In the genomic region with DNA sequence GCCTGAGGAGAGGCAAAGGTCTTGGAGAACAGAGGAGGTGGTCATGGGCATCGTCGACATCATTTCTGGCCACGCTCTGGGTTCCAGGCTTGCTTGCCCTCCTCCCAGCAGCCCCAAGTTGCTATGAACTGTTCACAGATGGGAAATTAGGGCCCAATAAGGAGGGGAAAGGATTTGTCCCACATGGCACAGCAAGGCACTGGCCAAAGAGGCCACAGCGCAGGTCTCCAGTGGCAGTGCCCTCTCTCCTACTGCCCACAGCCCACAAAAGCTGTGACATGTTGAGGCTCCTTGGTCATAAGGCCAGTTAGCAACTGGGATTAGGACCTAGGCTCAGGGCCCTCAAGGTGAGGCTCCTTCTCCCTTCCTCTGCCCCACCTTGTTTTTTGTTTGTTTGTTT, we compare ENCODE assay signal across 2 cellular contexts.
TF ChIP-seq lines count a peak whose summit lies in the region.

No MANE protein-coding gene starts in this region.

TF ChIP-seq in SK-N-SH, 30 proteins besides CTCF, POLR2A, EP300 and RAD21:
- no peak for TF ChIP-seq CHD2 (IDR thresholded peaks at IDR 0.05; ENCODE audit: low read length, partially characterized antibody)
- TF ChIP-seq, protein P1, sequence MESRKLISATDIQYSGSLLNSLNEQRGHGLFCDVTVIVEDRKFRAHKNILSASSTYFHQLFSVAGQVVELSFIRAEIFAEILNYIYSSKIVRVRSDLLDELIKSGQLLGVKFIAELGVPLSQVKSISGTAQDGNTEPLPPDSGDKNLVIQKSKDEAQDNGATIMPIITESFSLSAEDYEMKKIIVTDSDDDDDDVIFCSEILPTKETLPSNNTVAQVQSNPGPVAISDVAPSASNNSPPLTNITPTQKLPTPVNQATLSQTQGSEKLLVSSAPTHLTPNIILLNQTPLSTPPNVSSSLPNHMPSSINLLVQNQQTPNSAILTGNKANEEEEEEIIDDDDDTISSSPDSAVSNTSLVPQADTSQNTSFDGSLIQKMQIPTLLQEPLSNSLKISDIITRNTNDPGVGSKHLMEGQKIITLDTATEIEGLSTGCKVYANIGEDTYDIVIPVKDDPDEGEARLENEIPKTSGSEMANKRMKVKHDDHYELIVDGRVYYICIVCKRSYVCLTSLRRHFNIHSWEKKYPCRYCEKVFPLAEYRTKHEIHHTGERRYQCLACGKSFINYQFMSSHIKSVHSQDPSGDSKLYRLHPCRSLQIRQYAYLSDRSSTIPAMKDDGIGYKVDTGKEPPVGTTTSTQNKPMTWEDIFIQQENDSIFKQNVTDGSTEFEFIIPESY (IDR thresholded peaks at IDR 0.05; ENCODE audit: borderline replicate concordance, low read depth), result no peak
- TF ChIP-seq RCOR1 (IDR thresholded peaks at IDR 0.05; ENCODE audit: low read length), result no peak
- TF ChIP-seq FOSL2 (IDR thresholded peaks at IDR 0.05; ENCODE audit: borderline replicate concordance, low read depth), result no peak
- no peak for TF ChIP-seq TAF1 (IDR thresholded peaks at IDR 0.05; ENCODE audit: borderline replicate concordance, low read depth, low read length)
- TF ChIP-seq MEF2A (IDR thresholded peaks at IDR 0.05; ENCODE audit: borderline replicate concordance, low read depth), result no peak
- TF ChIP-seq, protein P2, sequence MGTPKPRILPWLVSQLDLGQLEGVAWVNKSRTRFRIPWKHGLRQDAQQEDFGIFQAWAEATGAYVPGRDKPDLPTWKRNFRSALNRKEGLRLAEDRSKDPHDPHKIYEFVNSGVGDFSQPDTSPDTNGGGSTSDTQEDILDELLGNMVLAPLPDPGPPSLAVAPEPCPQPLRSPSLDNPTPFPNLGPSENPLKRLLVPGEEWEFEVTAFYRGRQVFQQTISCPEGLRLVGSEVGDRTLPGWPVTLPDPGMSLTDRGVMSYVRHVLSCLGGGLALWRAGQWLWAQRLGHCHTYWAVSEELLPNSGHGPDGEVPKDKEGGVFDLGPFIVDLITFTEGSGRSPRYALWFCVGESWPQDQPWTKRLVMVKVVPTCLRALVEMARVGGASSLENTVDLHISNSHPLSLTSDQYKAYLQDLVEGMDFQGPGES (IDR thresholded peaks at IDR 0.05; ENCODE audit: low read depth, low read length), result no peak
- TF ChIP-seq MXI1 (IDR thresholded peaks at IDR 0.05; ENCODE audit: low read depth, low read length), result no peak
- TF ChIP-seq NFIC (IDR thresholded peaks at IDR 0.05; ENCODE audit: borderline replicate concordance), result no peak
- TF ChIP-seq YY1 (IDR thresholded peaks at IDR 0.05; ENCODE audit: low read depth), result no peak
- TF ChIP-seq, protein P3, sequence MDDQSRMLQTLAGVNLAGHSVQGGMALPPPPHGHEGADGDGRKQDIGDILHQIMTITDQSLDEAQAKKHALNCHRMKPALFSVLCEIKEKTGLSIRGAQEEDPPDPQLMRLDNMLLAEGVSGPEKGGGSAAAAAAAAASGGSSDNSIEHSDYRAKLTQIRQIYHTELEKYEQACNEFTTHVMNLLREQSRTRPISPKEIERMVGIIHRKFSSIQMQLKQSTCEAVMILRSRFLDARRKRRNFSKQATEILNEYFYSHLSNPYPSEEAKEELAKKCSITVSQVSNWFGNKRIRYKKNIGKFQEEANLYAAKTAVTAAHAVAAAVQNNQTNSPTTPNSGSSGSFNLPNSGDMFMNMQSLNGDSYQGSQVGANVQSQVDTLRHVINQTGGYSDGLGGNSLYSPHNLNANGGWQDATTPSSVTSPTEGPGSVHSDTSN (IDR thresholded peaks at IDR 0.05), result no peak
- TF ChIP-seq, protein P4, sequence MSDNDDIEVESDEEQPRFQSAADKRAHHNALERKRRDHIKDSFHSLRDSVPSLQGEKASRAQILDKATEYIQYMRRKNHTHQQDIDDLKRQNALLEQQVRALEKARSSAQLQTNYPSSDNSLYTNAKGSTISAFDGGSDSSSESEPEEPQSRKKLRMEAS (IDR thresholded peaks at IDR 0.05; ENCODE audit: low read depth), result no peak
- no peak for TF ChIP-seq FOXJ3 (CRISPR knock-in tag; IDR thresholded peaks at IDR 0.05)
- TF ChIP-seq ELF1 (IDR thresholded peaks at IDR 0.05), result no peak
- TF ChIP-seq, protein P5, sequence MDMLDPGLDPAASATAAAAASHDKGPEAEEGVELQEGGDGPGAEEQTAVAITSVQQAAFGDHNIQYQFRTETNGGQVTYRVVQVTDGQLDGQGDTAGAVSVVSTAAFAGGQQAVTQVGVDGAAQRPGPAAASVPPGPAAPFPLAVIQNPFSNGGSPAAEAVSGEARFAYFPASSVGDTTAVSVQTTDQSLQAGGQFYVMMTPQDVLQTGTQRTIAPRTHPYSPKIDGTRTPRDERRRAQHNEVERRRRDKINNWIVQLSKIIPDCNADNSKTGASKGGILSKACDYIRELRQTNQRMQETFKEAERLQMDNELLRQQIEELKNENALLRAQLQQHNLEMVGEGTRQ (IDR thresholded peaks at IDR 0.05; ENCODE audit: borderline replicate concordance, low read depth, low read length), result no peak
- no peak for TF ChIP-seq REST (IDR thresholded peaks at IDR 0.05; ENCODE audit: low read depth, low read length)
- TF ChIP-seq JUND (IDR thresholded peaks at IDR 0.05), result no peak

TF ChIP-seq in SK-N-SH treated with all-trans-retinoic acid at 6 μM for 48 hours, 23 proteins besides CTCF, POLR2A, EP300 and RAD21:
- TF ChIP-seq, protein P6, sequence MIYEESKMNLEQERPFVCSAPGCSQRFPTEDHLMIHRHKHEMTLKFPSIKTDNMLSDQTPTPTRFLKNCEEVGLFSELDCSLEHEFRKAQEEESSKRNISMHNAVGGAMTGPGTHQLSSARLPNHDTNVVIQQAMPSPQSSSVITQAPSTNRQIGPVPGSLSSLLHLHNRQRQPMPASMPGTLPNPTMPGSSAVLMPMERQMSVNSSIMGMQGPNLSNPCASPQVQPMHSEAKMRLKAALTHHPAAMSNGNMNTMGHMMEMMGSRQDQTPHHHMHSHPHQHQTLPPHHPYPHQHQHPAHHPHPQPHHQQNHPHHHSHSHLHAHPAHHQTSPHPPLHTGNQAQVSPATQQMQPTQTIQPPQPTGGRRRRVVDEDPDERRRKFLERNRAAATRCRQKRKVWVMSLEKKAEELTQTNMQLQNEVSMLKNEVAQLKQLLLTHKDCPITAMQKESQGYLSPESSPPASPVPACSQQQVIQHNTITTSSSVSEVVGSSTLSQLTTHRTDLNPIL (CRISPR knock-in tag; IDR thresholded peaks at IDR 0.05; ENCODE audit: low read depth), result no peak
- TF ChIP-seq ARNTL (CRISPR knock-in tag; IDR thresholded peaks at IDR 0.05; ENCODE audit: borderline replicate concordance, low read depth) (no peak), TOX (CRISPR knock-in tag; IDR thresholded peaks at IDR 0.05; ENCODE audit: borderline replicate concordance) (no peak), ESRRG (CRISPR knock-in tag; IDR thresholded peaks at IDR 0.05) (no peak), ZNF70 (CRISPR knock-in tag; IDR thresholded peaks at IDR 0.05) (no peak), GLIS3 (CRISPR knock-in tag; IDR thresholded peaks at IDR 0.05) (no peak)
- TF ChIP-seq, protein P7, sequence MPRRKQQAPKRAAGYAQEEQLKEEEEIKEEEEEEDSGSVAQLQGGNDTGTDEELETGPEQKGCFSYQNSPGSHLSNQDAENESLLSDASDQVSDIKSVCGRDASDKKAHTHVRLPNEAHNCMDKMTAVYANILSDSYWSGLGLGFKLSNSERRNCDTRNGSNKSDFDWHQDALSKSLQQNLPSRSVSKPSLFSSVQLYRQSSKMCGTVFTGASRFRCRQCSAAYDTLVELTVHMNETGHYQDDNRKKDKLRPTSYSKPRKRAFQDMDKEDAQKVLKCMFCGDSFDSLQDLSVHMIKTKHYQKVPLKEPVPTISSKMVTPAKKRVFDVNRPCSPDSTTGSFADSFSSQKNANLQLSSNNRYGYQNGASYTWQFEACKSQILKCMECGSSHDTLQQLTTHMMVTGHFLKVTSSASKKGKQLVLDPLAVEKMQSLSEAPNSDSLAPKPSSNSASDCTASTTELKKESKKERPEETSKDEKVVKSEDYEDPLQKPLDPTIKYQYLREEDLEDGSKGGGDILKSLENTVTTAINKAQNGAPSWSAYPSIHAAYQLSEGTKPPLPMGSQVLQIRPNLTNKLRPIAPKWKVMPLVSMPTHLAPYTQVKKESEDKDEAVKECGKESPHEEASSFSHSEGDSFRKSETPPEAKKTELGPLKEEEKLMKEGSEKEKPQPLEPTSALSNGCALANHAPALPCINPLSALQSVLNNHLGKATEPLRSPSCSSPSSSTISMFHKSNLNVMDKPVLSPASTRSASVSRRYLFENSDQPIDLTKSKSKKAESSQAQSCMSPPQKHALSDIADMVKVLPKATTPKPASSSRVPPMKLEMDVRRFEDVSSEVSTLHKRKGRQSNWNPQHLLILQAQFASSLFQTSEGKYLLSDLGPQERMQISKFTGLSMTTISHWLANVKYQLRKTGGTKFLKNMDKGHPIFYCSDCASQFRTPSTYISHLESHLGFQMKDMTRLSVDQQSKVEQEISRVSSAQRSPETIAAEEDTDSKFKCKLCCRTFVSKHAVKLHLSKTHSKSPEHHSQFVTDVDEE (CRISPR knock-in tag; IDR thresholded peaks at IDR 0.05), result no peak
